10 cellular contexts compared by ENCODE assay signal in the genomic region with DNA sequence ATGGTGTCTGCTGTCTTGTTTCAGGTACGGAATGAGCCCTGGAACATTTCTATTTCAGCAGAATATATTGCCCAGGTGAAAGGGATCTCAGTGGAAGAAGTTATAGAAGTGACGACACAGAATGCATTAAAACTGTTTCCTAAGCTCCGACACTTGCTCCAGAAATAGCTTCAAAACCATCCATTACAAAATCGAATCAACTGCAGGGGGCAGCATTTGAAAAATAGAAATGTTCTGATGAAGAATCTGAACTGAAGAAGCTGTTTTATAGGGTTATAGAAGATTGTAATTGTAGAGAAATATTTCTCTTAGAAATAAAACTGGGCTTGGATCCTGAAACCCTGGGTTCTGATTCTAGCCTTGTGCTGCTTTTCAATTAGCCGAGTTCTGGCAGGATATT. TPM values are rescaled to one million over a fixed set of nuclear protein-coding genes. Genes with fewer than 3 reads are reported as not detected.
DNase-seq lines count a peak whose midpoint lies in the region; ATAC-seq and TF ChIP-seq lines count a peak whose summit lies in the region.
"Had no signal": no experiment of that assay in that cellular context is flagged by ENCODE, and none has a peak within 500 bp of the region (broad histone marks: within the 10 kb centered on the region; RNA-seq: fewer than 3 reads in every experiment).

No MANE protein-coding gene starts in this region.

- H3K27ac ChIP-seq in dorsolateral prefrontal cortex (peak overlapping the region in 6 of 59 donors; percentile 2 to 41 (median 31)), parathyroid adenoma (no peak overlapping the region)

- H3K4me2 ChIP-seq in parathyroid adenoma (ENCODE audit: low read length), result no peak overlapping the region

- TF ChIP-seq CTCF in dorsolateral prefrontal cortex (IDR thresholded peaks at IDR 0.05 in 54 of 56, conservative IDR thresholded peaks at IDR 0.05 in 2 of 56; ENCODE audit: low read depth in 1 of 56, partially characterized antibody in 56 of 56) (peak; percentile 10 to 73 (median 58)), parathyroid adenoma (IDR thresholded peaks at IDR 0.05) (peak; percentile 7)

- H3K9me3 ChIP-seq in parathyroid adenoma (ENCODE audit: control insufficient read depth, low read length), result no peaks in the 10 kb centered on the region

- H3K4me3 ChIP-seq in dorsolateral prefrontal cortex (no peak overlapping the region), parathyroid adenoma (ENCODE audit: low read depth, low read length) (no peak overlapping the region)

- H3K27me3 ChIP-seq in dorsolateral prefrontal cortex (no peaks in the 10 kb centered on the region), parathyroid adenoma (ENCODE audit: control insufficient read depth, insufficient read depth, low read length) (no peaks in the 10 kb centered on the region)

- no peak overlapping the region for H2AFZ ChIP-seq in parathyroid adenoma

- H3K9ac ChIP-seq in parathyroid adenoma, result no peak overlapping the region

- H3K36me3 ChIP-seq in parathyroid adenoma (ENCODE audit: control insufficient read depth, insufficient read depth, low read length), result no peaks in the 10 kb centered on the region

- H3K79me2 ChIP-seq in parathyroid adenoma, result no peaks in the 10 kb centered on the region

- no peak for ATAC-seq in HG02623 (IDR thresholded peaks at IDR 0.05; ENCODE audit: unreplicated experiment)
- ATAC-seq in GM19463 (IDR thresholded peaks at IDR 0.05; ENCODE audit: unreplicated experiment), result no peak

- H3K4me1 ChIP-seq in parathyroid adenoma, result no peaks in the 10 kb centered on the region

- DNase-seq in DMS 273 (lab: John Stamatoyannopoulos, UW; ENCODE audit: unreplicated experiment) (peak; percentile 46), DMS 273 treated with DMSO at 0.1 percent for 48 hours (lab: John Stamatoyannopoulos, UW) (no peak), MV-4-11 (lab: John Stamatoyannopoulos, UW) (peak; percentile 21), dorsolateral prefrontal cortex (no peak)
- no peak for DNase-seq in activated effector memory CD4-positive, alpha-beta T cell treated with anti-CD3 and anti-CD28 coated beads, Interleukin-2, amount 50 U/mL, for 16 hours
- DNase-seq: T1000 had no signal

- intact Hi-C loops in dorsolateral prefrontal cortex (cut with DNase I), result loop anchor here in 1 of 2 donors (2.0 kb wide), 1 partner anchor 178 kb away; no protein-coding TSS in a partner anchor

RNA-seq across cellular contexts. Expression of a gene that starts 23.3 kb away (rescaled TPM):
- total RNA-seq in dorsolateral prefrontal cortex, result 10 to 100 TPM; 17.4 to 66.3 (median 32.1) TPM

RNA-seq across cellular contexts. Expression of a gene that starts 23.4 kb away (rescaled TPM):
- 10 to 100 TPM; 33.9 to 65.0 (median 45.3) TPM for total RNA-seq in dorsolateral prefrontal cortex

RNA-seq across cellular contexts. Expression of a gene that starts 32.5 kb away (rescaled TPM):
- 1 to 10 TPM in 30 of 120 experiments, under 1 TPM in 1, not detected in 89; 0.96 to 2.7 (median 1.5) TPM for total RNA-seq in dorsolateral prefrontal cortex
- total RNA-seq: glomerular endothelial cell had no signal

RNA-seq across cellular contexts. Expression of a gene that starts 43.1 kb away (rescaled TPM):
- 10 to 100 TPM in 93 of 120 experiments, 1 to 10 TPM in 27; 6.5 to 21.2 (median 11.6) TPM for total RNA-seq in dorsolateral prefrontal cortex

Comparison
In these comparisons a context has a peak if more than half of its experiments do, and no peak if none do; other contexts are left out.
1. DNase-seq: peak in DMS 273 (single experiment) and MV-4-11 (single experiment); none in DMS 273 treated with DMSO at 0.1 percent for 48 hours (single experiment), dorsolateral prefrontal cortex (0 of 10) and activated effector memory CD4-positive, alpha-beta T cell treated with anti-CD3 and anti-CD28 coated beads, Interleukin-2, amount 50 U/mL, for 16 hours (single experiment).